ENCODE assay signal across 1 cellular context in genomic region chr18:75204262-75204977, GRCh38.
TF ChIP-seq lines count a peak whose summit lies in the region.

No MANE protein-coding gene starts in this region.

TF ChIP-seq in HepG2, 621 proteins besides CTCF, POLR2A, EP300 and RAD21:
- TF ChIP-seq ZNF598 (CRISPR knock-in tag; IDR thresholded peaks at IDR 0.05; ENCODE audit: borderline replicate concordance) (no peak), AFF4 (CRISPR knock-in tag; IDR thresholded peaks at IDR 0.05) (no peak), U2AF2 (IDR thresholded peaks at IDR 0.05; ENCODE audit: low read depth, low read length) (no peak), AGO2 (optimal IDR thresholded peaks at IDR 0.05; ENCODE audit: low read depth, low read length) (peak; percentile 7), GRHL1 (CRISPR knock-in tag; conservative IDR thresholded peaks at IDR 0.05) (no peak)
